2 cellular contexts compared by ENCODE assay signal in the genomic region with DNA sequence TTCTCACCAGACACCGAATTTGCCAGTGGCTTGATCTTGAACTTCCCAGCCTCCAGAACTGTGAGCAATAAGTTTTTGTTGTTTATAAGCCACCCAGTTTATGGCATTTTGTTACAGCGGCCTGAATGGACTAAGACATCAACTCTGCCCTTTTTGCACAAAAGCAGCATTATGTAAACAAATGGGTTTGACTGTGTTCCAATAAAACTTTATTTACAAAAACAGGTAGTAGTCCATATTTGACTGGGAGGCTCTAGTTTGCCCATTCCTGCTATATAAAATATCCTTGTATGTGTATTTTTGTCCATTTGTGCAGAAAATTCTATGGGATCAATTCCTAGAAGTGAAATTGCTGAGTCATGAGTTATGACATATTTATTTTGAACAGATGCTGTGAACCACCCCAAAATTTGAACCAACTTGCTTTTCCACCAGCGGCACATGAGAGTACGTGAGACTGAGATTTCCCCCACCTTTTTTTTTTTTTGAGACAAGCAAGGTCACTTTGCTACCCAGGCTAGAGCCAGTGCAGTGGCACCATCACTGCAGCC.
TF ChIP-seq lines count a peak whose summit lies in the region.

No MANE protein-coding gene starts in this region.

TF ChIP-seq in HepG2, 621 proteins besides CTCF, POLR2A, EP300 and RAD21 (continued from another document):
- no peak for TF ChIP-seq ZNF12 (CRISPR knock-in tag; IDR thresholded peaks at IDR 0.05)
- TF ChIP-seq ZNF704 (CRISPR knock-in tag; IDR thresholded peaks at IDR 0.05; ENCODE audit: borderline replicate concordance), result no peak
- no peak for TF ChIP-seq MYC (CRISPR knock-in tag; IDR thresholded peaks at IDR 0.05; ENCODE audit: borderline replicate concordance)
- no peak for TF ChIP-seq KDM4B (CRISPR knock-in tag; IDR thresholded peaks at IDR 0.05)
- no peak for TF ChIP-seq ZNF282 (IDR thresholded peaks at IDR 0.05; ENCODE audit: partially characterized antibody)
- no peak for TF ChIP-seq BCL6 (CRISPR knock-in tag; IDR thresholded peaks at IDR 0.05)
- TF ChIP-seq ZNF547 (CRISPR knock-in tag; IDR thresholded peaks at IDR 0.05), result no peak
- TF ChIP-seq MAFF (IDR thresholded peaks at IDR 0.05; ENCODE audit: low read depth, low read length), result peak; percentile 99
- TF ChIP-seq KLF11 (CRISPR knock-in tag; IDR thresholded peaks at IDR 0.05), result no peak

TF ChIP-seq in K562, 482 proteins besides CTCF, POLR2A, EP300 and RAD21 (continued from another document):
- TF ChIP-seq GATAD2B (IDR thresholded peaks at IDR 0.05; ENCODE audit: borderline replicate concordance) (no peak), ZNF140 (CRISPR knock-in tag; IDR thresholded peaks at IDR 0.05) (no peak), FOXK2 (conservative IDR thresholded peaks at IDR 0.05 in 1 of 2, IDR thresholded peaks at IDR 0.05 in 1 of 2; ENCODE audit: low read depth in 2 of 2) (no peak), HNRNPUL1 (IDR thresholded peaks at IDR 0.05; ENCODE audit: low read length) (no peak), C11orf30 (IDR thresholded peaks at IDR 0.05; ENCODE audit: low read depth) (peak; percentile 89), MCM7 (IDR thresholded peaks at IDR 0.05) (no peak), WHSC1 (IDR thresholded peaks at IDR 0.05; ENCODE audit: low read length) (no peak)
